8 cellular contexts compared by ENCODE assay signal in the genomic region with DNA sequence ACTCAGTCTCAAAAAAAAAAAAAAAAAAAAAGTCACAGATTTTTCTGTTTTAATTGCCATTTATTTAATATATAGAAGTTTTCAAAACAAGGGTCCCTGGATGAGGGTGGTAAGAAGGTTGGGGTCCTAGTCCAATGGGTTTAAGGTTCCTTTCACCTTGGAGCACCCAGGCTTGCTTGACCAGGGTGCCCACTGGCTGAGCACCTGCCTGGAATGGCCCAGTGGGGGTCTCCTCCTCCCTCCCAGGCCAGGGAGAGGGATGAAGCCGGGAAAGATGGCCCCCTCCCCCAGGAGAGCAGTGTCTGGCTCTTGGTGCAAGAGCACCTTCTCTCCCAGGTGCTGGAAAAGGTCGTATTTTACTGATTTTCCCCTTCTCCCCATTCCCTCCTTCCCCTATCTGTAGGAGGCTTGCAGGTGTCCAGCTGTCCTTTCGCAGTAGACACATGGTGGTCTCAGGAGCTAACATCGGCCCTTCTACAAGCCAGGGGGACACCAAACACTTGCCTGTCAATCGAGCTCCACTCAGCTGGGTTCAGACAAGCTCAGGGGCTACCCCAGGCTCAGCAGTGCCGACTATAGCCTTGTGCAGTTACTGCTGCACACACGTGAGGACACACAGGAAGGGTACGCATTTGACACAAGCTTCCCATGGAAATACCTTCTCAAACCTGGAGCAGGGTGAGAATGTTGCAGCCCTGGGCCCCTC.
DNase-seq lines count a peak whose midpoint lies in the region; ATAC-seq lines count a peak whose summit lies in the region.

No MANE protein-coding gene starts in this region.

- H3K27ac Mint-ChIP-seq in stimulated activated naive CD8-positive, alpha-beta T cell treated with anti-CD3 and anti-CD28 coated beads, Interleukin-15, Interleukin-2, amounts not matched to agents 100 ng/mL and 50 ng/mL, for 24 hours = no peak overlapping the region
- peak overlapping the region; percentile 34 for H3K27ac Mint-ChIP-seq in activated naive CD8-positive, alpha-beta T cell treated with anti-CD3 and anti-CD28 coated beads for 36 hours
- peak overlapping the region; percentile 79 for H3K27ac Mint-ChIP-seq in memory B cell

- peaks cover 16% of the 10 kb centered on the region for H3K4me1 Mint-ChIP-seq in stimulated activated naive CD8-positive, alpha-beta T cell treated with anti-CD3 and anti-CD28 coated beads, Interleukin-15, Interleukin-2, amounts not matched to agents 100 ng/mL and 50 ng/mL, for 24 hours (ENCODE audit: low read depth)
- H3K4me1 Mint-ChIP-seq in activated naive CD8-positive, alpha-beta T cell treated with anti-CD3 and anti-CD28 coated beads for 36 hours = peaks cover 15% of the 10 kb centered on the region
- H3K4me1 Mint-ChIP-seq in memory B cell = peaks cover 15% of the 10 kb centered on the region

- no peaks in the 10 kb centered on the region for H3K36me3 Mint-ChIP-seq in stimulated activated naive CD8-positive, alpha-beta T cell treated with anti-CD3 and anti-CD28 coated beads, Interleukin-15, Interleukin-2, amounts not matched to agents 100 ng/mL and 50 ng/mL, for 24 hours (ENCODE audit: low read depth)
- H3K36me3 Mint-ChIP-seq in activated naive CD8-positive, alpha-beta T cell treated with anti-CD3 and anti-CD28 coated beads for 36 hours = no peaks in the 10 kb centered on the region
- peaks cover 2% of the 10 kb centered on the region for H3K36me3 Mint-ChIP-seq in memory B cell

- ATAC-seq in stimulated activated naive CD8-positive, alpha-beta T cell treated with anti-CD3 and anti-CD28 coated beads, Interleukin-15, Interleukin-2, amounts not matched to agents 100 U/mL and 50 U/mL, for 24 hours = no peak
- ATAC-seq in memory B cell (ENCODE audit: low read depth) (no peak), HG02642 (IDR thresholded peaks at IDR 0.05; ENCODE audit: poor library complexity, unreplicated experiment) (no peak)

- H3K27me3 Mint-ChIP-seq in stimulated activated naive CD8-positive, alpha-beta T cell treated with anti-CD3 and anti-CD28 coated beads, Interleukin-15, Interleukin-2, amounts not matched to agents 100 ng/mL and 50 ng/mL, for 24 hours = no peaks in the 10 kb centered on the region
- no peaks in the 10 kb centered on the region for H3K27me3 Mint-ChIP-seq in activated naive CD8-positive, alpha-beta T cell treated with anti-CD3 and anti-CD28 coated beads for 36 hours
- H3K27me3 Mint-ChIP-seq in memory B cell = no peaks in the 10 kb centered on the region

- DNase-seq in stimulated activated naive CD8-positive, alpha-beta T cell treated with anti-CD3 and anti-CD28 coated beads, Interleukin-15, Interleukin-2, amounts not matched to agents 100 U/mL and 50 U/mL, for 24 hours = no peak
- DNase-seq in activated naive CD8-positive, alpha-beta T cell treated with anti-CD3 and anti-CD28 coated beads for 36 hours = no peak
- DNase-seq in memory B cell (ENCODE audit: low spot score in 2 of 2) (no peak), D341Med (ENCODE audit: low spot score) (no peak), NCI-H2029 (lab: John Stamatoyannopoulos, UW) (no peak)
- no peak for DNase-seq in stimulated activated naive CD4-positive, alpha-beta T cell treated with Interleukin-2 at 50 U/mL for 16 hours (lab: John Stamatoyannopoulos, UW)

- H3K4me3 Mint-ChIP-seq in stimulated activated naive CD8-positive, alpha-beta T cell treated with anti-CD3 and anti-CD28 coated beads, Interleukin-15, Interleukin-2, amounts not matched to agents 100 ng/mL and 50 ng/mL, for 24 hours = peak overlapping the region; percentile 37
- peak overlapping the region; percentile 45 for H3K4me3 Mint-ChIP-seq in activated naive CD8-positive, alpha-beta T cell treated with anti-CD3 and anti-CD28 coated beads for 36 hours
- H3K4me3 Mint-ChIP-seq in memory B cell = peak overlapping the region; percentile 80

- no peaks in the 10 kb centered on the region for H3K9me3 Mint-ChIP-seq in stimulated activated naive CD8-positive, alpha-beta T cell treated with anti-CD3 and anti-CD28 coated beads, Interleukin-15, Interleukin-2, amounts not matched to agents 100 ng/mL and 50 ng/mL, for 24 hours
- peaks cover 4% of the 10 kb centered on the region for H3K9me3 Mint-ChIP-seq in activated naive CD8-positive, alpha-beta T cell treated with anti-CD3 and anti-CD28 coated beads for 36 hours
- H3K9me3 Mint-ChIP-seq in memory B cell = no peaks in the 10 kb centered on the region
